Comparison of ENCODE assay signal across 12 cellular contexts in genomic region chr11:17406082-17406817, GRCh38. TPM values are rescaled to one million over a fixed set of nuclear protein-coding genes. Genes with fewer than 3 reads are reported as not detected.
DNase-seq lines count a peak whose midpoint lies in the region; ATAC-seq, FAIRE-seq and TF ChIP-seq lines count a peak whose summit lies in the region.
"Had no signal": no experiment of that assay in that cellular context is flagged by ENCODE, and none has a peak within 500 bp of the region (broad histone marks: within the 10 kb centered on the region; RNA-seq: fewer than 3 reads in every experiment).

No MANE protein-coding gene starts in this region.

- H3K27ac Mint-ChIP-seq in MCF 10A (ENCODE audit: low read depth, unreplicated experiment) (no peak overlapping the region), neural progenitor cell (no peak overlapping the region), natural killer cell (no peak overlapping the region)

- H4K91ac ChIP-seq in H1 (replicated peaks; ENCODE audit: insufficient read length, low read length), result no peak overlapping the region

- no peak overlapping the region for H3K4me2 ChIP-seq in H1 (ENCODE audit: insufficient read depth in 1 of 2, low read depth in 2 of 2, low read length in 2 of 2)
- H3K4me2 ChIP-seq in neural progenitor cell, result no peak overlapping the region
- H3K4me2 ChIP-seq: smooth muscle cell had no signal

- TF ChIP-seq EP300 in H1 (IDR thresholded peaks at IDR 0.05; ENCODE audit: borderline replicate concordance in 1 of 2, low read depth in 2 of 2, low read length in 2 of 2), result no peak

- no peaks in the 10 kb centered on the region for H3K36me3 Mint-ChIP-seq in MCF 10A (ENCODE audit: insufficient read depth, unreplicated experiment)
- no peaks in the 10 kb centered on the region for H3K36me3 Mint-ChIP-seq in neural progenitor cell
- no peaks in the 10 kb centered on the region for H3K36me3 Mint-ChIP-seq in natural killer cell

- H3K36me3 ChIP-seq in breast epithelium (no peaks in the 10 kb centered on the region), H1 (ENCODE audit: control insufficient read depth in 2 of 4, insufficient read depth in 4 of 4, low read length in 3 of 4) (no peaks in the 10 kb centered on the region), neural progenitor cell (no peaks in the 10 kb centered on the region), upper lobe of right lung (no peaks in the 10 kb centered on the region)
- H3K36me3 ChIP-seq: colonic mucosa had no signal

- ATAC-seq in upper lobe of right lung (peak; percentile 58), natural killer cell (no peak)

- H3K4me1 ChIP-seq in breast epithelium, result peaks cover 2 to 15% of the 10 kb centered on the region in 2 donors
- H3K4me1 ChIP-seq in H1 (replicated peaks in 1 of 4; ENCODE audit: control insufficient read depth in 3 of 4, insufficient read depth in 4 of 4, low read length in 3 of 4), result no peaks in the 10 kb centered on the region
- peaks cover 6% of the 10 kb centered on the region for H3K4me1 ChIP-seq in neural progenitor cell
- peaks cover 13% of the 10 kb centered on the region for H3K4me1 ChIP-seq in upper lobe of right lung
- H3K4me1 ChIP-seq: colonic mucosa had no signal

- POLR2A ChIA-PET in MCF 10A (lab: Yijun Ruan, JAX), result interaction anchor here (0.9 kb wide), 1 partner anchor 14 kb away, joined by 3 read pairs; no protein-coding TSS in a partner anchor
- POLR2A ChIA-PET in H1 (lab: Charles Lee; ENCODE audit: partially characterized antibody), result interaction anchor here (0.9 to 1.4 kb wide), 2 partner anchors 14 to 21 kb away, joined by 3 read pairs; no protein-coding TSS in a partner anchor

- H3K9me3 ChIP-seq in breast epithelium (no peaks in the 10 kb centered on the region), H1 (ENCODE audit: insufficient read depth in 2 of 2, low read depth in 1 of 2, low read length in 1 of 2) (no peaks in the 10 kb centered on the region), neural progenitor cell (ENCODE audit: low read depth) (no peaks in the 10 kb centered on the region), upper lobe of right lung (no peaks in the 10 kb centered on the region)
- H3K9me3 ChIP-seq: colonic mucosa had no signal

- H3K18ac ChIP-seq in H1 (ENCODE audit: extremely low read depth, low read length), result 0 out of 2 replicates have a peak overlapping the region, but pooled peaks have one; percentile 1

- H3K9ac ChIP-seq in H1 (replicated peaks in 1 of 4; ENCODE audit: extremely low read depth in 1 of 4, low read depth in 3 of 4, low read length in 3 of 4), result no peak overlapping the region; a peak in 1 of 7 replicates
- no peak overlapping the region for H3K9ac ChIP-seq in neural progenitor cell

- no peak overlapping the region for H2BK15ac ChIP-seq in H1 (ENCODE audit: low read length)

- no peak overlapping the region for H3K4me3 ChIP-seq in breast epithelium
- no peak overlapping the region for H3K4me3 ChIP-seq in H1 (ENCODE audit: extremely low read depth in 1 of 4, insufficient read depth in 2 of 4, low read depth in 3 of 4, low read length in 4 of 4)
- no peak overlapping the region for H3K4me3 ChIP-seq in neural progenitor cell
- H3K4me3 ChIP-seq in upper lobe of right lung, result no peak overlapping the region
- H3K4me3 ChIP-seq: colonic mucosa, GM12878, smooth muscle cell had no signal

- no peaks in the 10 kb centered on the region for H3K27me3 Mint-ChIP-seq in MCF 10A (ENCODE audit: insufficient read depth, unreplicated experiment)
- peaks cover 6% of the 10 kb centered on the region for H3K27me3 Mint-ChIP-seq in neural progenitor cell (ENCODE audit: insufficient read depth, low read depth)
- H3K27me3 Mint-ChIP-seq in natural killer cell (ENCODE audit: low read depth in 2 of 2), result peaks cover 0 to 3% of the 10 kb centered on the region in 2 donors

- H3K4me1 Mint-ChIP-seq in MCF 10A (ENCODE audit: insufficient read depth, unreplicated experiment) (no peaks in the 10 kb centered on the region), neural progenitor cell (no peaks in the 10 kb centered on the region), natural killer cell (no peaks in the 10 kb centered on the region)

- H2BK5ac ChIP-seq in H1 (ENCODE audit: low read depth, low read length), result no peak overlapping the region

- H4K20me1 ChIP-seq in H1 (replicated peaks in 1 of 2; ENCODE audit: control insufficient read depth in 1 of 2, insufficient read depth in 2 of 2, low read length in 2 of 2), result no peaks in the 10 kb centered on the region
- H4K20me1 ChIP-seq in neural progenitor cell (ENCODE audit: low read depth), result no peaks in the 10 kb centered on the region

- FAIRE-seq in H1 (lab: Jason Lieb, UNC), result no peak
- FAIRE-seq: GM12878 had no signal

- DNase-seq in breast epithelium (ENCODE audit: low spot score in 2 of 2) (no peak), MCF 10A (ENCODE audit: unreplicated experiment) (no peak), H1 (ENCODE audit: low read depth in 1 of 2, low spot score in 2 of 2) (no peak), neural progenitor cell (ENCODE audit: low spot score) (no peak), upper lobe of right lung (peak; percentile 65), cerebellum (ENCODE audit: low spot score) (no peak), anterior cingulate cortex (lab: John Stamatoyannopoulos, UW) (no peak), natural killer cell (no peak)
- DNase-seq: activated effector memory CD4-positive, alpha-beta T cell treated with Interleukin-2 at 50 U/mL for 16 hours had no signal

- WGBS in H1 (ENCODE audit: extremely low coverage in 1 of 2, insufficient coverage in 1 of 2, insufficient read length in 1 of 2, insufficient replicate concordance in 2 of 2, low coverage in 1 of 2, low lambda C conversion rate in 2 of 2, missing lambda C conversion rate in 1 of 2), 2 experiments, result 90% methylated on average over 8 of the region's 8 CpGs; no CpG with 5 or more reads in 1 of the 2 experiments

- 0 out of 2 replicates have a peak overlapping the region, but pooled peaks have one; percentile 23 for H2BK12ac ChIP-seq in H1 (ENCODE audit: low read depth, low read length)

- no peak overlapping the region; the same call in 1 of the 2 replicates for H2AK5ac ChIP-seq in H1 (ENCODE audit: low read depth, low read length)

- H3K79me2 ChIP-seq in H1 (ENCODE audit: control insufficient read depth in 1 of 2, insufficient read depth in 2 of 2, low read length in 2 of 2), result no peaks in the 10 kb centered on the region
- H3K79me2 ChIP-seq in neural progenitor cell (ENCODE audit: low read depth), result no peaks in the 10 kb centered on the region

- no peak overlapping the region for H3K23ac ChIP-seq in H1 (ENCODE audit: insufficient read length)

- intact Hi-C loops in breast epithelium (cut with DNase I; ENCODE audit: low total_unique reads), result no loop called here
- intact Hi-C loops in MCF 10A (cut with micrococcal nuclease), result no loop called here
- intact Hi-C loops in upper lobe of right lung (cut with DNase I), result no loop called here
- intact Hi-C loops in natural killer cell (cut with micrococcal nuclease), result no loop called here

- peaks cover under 1% of the 10 kb centered on the region for H3F3A ChIP-seq in neural progenitor cell (ENCODE audit: low read depth)

- TF ChIP-seq POLR2A in breast epithelium (IDR thresholded peaks at IDR 0.05) (no peak), H1 (IDR thresholded peaks at IDR 0.05; ENCODE audit: control extremely low read depth in 1 of 2, low read depth in 2 of 2, low read length in 2 of 2) (no peak)

- H3K27ac ChIP-seq in breast epithelium (peak overlapping the region; percentile 73 to 83), H1 (ENCODE audit: low read depth, low read length) (no peak overlapping the region), neural progenitor cell (no peak overlapping the region), upper lobe of right lung (peak overlapping the region; percentile 48)
- H3K27ac ChIP-seq: colonic mucosa had no signal

- H2BK20ac ChIP-seq in H1 (ENCODE audit: low read length), result no peak overlapping the region

- no peak for TF ChIP-seq RAD21 in H1 (IDR thresholded peaks at IDR 0.05 in 1 of 2, conservative IDR thresholded peaks at IDR 0.05 in 1 of 2; ENCODE audit: low read depth in 2 of 2, low read length in 2 of 2)

- no peak overlapping the region for H3K4ac ChIP-seq in H1 (replicated peaks; ENCODE audit: insufficient read length, low read depth, low read length)

- no peaks in the 10 kb centered on the region for H3K27me3 ChIP-seq in breast epithelium
- H3K27me3 ChIP-seq in H1 (replicated peaks in 1 of 4; ENCODE audit: control insufficient read depth in 3 of 4, extremely low read depth in 1 of 4, insufficient read depth in 3 of 4, low read length in 3 of 4), result no peaks in the 10 kb centered on the region
- H3K27me3 ChIP-seq in neural progenitor cell, result no peaks in the 10 kb centered on the region
- H3K27me3 ChIP-seq in upper lobe of right lung, result no peaks in the 10 kb centered on the region
- H3K27me3 ChIP-seq: colonic mucosa had no signal

- 0 out of 2 replicates have a peak overlapping the region, but pooled peaks have one; percentile 3 for H2AFZ ChIP-seq in H1 (ENCODE audit: low read length)
- H2AFZ ChIP-seq in neural progenitor cell (replicated peaks), result peak overlapping the region; percentile 80

- TF ChIP-seq CTCF in breast epithelium (IDR thresholded peaks at IDR 0.05) (no peak), MCF 10A (IDR thresholded peaks at IDR 0.05; ENCODE audit: unreplicated experiment) (no peak), H1 (IDR thresholded peaks at IDR 0.05; ENCODE audit: control extremely low read depth in 1 of 3, insufficient read depth in 1 of 3, low read depth in 1 of 3, low read length in 3 of 3) (no peak), neural progenitor cell (IDR thresholded peaks at IDR 0.05) (no peak), upper lobe of right lung (IDR thresholded peaks at IDR 0.05) (no peak), natural killer cell (IDR thresholded peaks at IDR 0.05) (no peak)

- no peak overlapping the region for H4K5ac ChIP-seq in H1 (ENCODE audit: insufficient read length, low read depth, low read length)

- no peak overlapping the region for H3K14ac ChIP-seq in H1 (ENCODE audit: insufficient read length)

- no peak overlapping the region for H2BK120ac ChIP-seq in H1 (replicated peaks; ENCODE audit: low read depth, low read length)

- H3K9me3 Mint-ChIP-seq in MCF 10A (ENCODE audit: unreplicated experiment) (no peaks in the 10 kb centered on the region), neural progenitor cell (no peaks in the 10 kb centered on the region), natural killer cell (no peaks in the 10 kb centered on the region)

- H4K8ac ChIP-seq in H1 (ENCODE audit: extremely low read depth, insufficient read depth, low read length), result no peak overlapping the region

- CTCF ChIA-PET in MCF 10A (lab: Yijun Ruan, JAX), result interaction anchor here (0.6 to 1.8 kb wide), 4 partner anchors 22 to 176 kb away, joined by 3 to 6 read pairs (median 3); no protein-coding TSS in a partner anchor
- CTCF ChIA-PET in H1 (lab: Charles Lee; ENCODE audit: partially characterized antibody), result interaction anchor here (0.9 to 38.8 kb wide), 16 partner anchors 9 to 106 kb away, joined by 3 to 1414 read pairs (median 5); partner anchors contain the start of genes ABCC8 and KCNJ11

- H3K4me3 Mint-ChIP-seq in MCF 10A (ENCODE audit: unreplicated experiment), result no peak overlapping the region
- H3K4me3 Mint-ChIP-seq in neural progenitor cell, result no peak overlapping the region
- H3K4me3 Mint-ChIP-seq in natural killer cell, result no peak overlapping the region

- no peaks in the 10 kb centered on the region for H3K23me2 ChIP-seq in H1 (ENCODE audit: low read depth, low read length)

- no peaks in the 10 kb centered on the region for H3K79me1 ChIP-seq in H1 (ENCODE audit: low read depth, low read length)

- no peak overlapping the region for H3K56ac ChIP-seq in H1 (replicated peaks; ENCODE audit: insufficient read length, low read depth, low read length)

- BruUV-seq in MCF 10A (replicated peaks; lab: Mats Ljungman, UMichigan), result no TSS peak

RNA-seq across cellular contexts. Expression of gene KCNJ11, which starts 17.8 kb away (rescaled TPM):
- 1 to 10 TPM in 2 of 3 donors, under 1 TPM in 1; 0.80 to 5.0 (median 4.9) TPM for total RNA-seq in breast epithelium
- total RNA-seq in MCF 10A (2022), result 0.54 TPM in 1 of 2 replicates, not detected in the other
- total RNA-seq in H1 (2021; fragmentation: NEBNext Ultra II Directional; extraction: Animal tissue kit (Norgen Biotek cat#: 25700)), result 6.3 and 8.3 TPM in 2 replicates
- polyA plus RNA-seq in H1 (2011; rRNA removed), result 3.8 and 6.5 TPM in 2 replicates
- polyA plus RNA-seq in H1 (2011; cell fraction: cytosol; rRNA removed), result 6.6 TPM
- 6.2 TPM for polyA plus RNA-seq in H1 (2011; cell fraction: nucleus; rRNA removed)
- 5.3 to 11.5 TPM (median 8.7 TPM) in 4 replicates for polyA plus RNA-seq in H1 (2012, experiment 1 of 2)
- 4.7 TPM for polyA plus RNA-seq in H1 (2012, experiment 2 of 2)
- polyA plus RNA-seq in H1 (2013, experiment 1 of 2), result 2.4 TPM
- 2.6 TPM for polyA plus RNA-seq in H1 (2013, experiment 2 of 2)
- 8.1 and 10.1 TPM in 2 replicates for polyA minus RNA-seq in H1 (2011; rRNA and poly(A)+ RNA removed)
- polyA minus RNA-seq in H1 (2011; cell fraction: cytosol; rRNA and poly(A)+ RNA removed), result 12.1 TPM
- polyA minus RNA-seq in H1 (2011; cell fraction: nucleus; rRNA and poly(A)+ RNA removed), result 5.4 TPM
- total RNA-seq in neural progenitor cell (ENCODE audit: low replicate concordance), result 1.9 and 5.0 TPM in 2 replicates
- 6.3 TPM for total RNA-seq in upper lobe of right lung
- total RNA-seq in cerebellum, result 10.9 TPM
- total RNA-seq in natural killer cell, result under 1 TPM in 1 of 3 donors, not detected in 2; 1.00 TPM
- total RNA-seq: smooth muscle cell had no signal
- polyA plus RNA-seq: smooth muscle cell had no signal

RNA-seq across cellular contexts. Expression of gene NCR3LG1, which starts 54.6 kb away (rescaled TPM):
- total RNA-seq in breast epithelium (1 to 10 TPM; 2.9 to 5.0 (median 4.3) TPM), MCF 10A (2022) (13.6 and 14.2 TPM in 2 replicates), neural progenitor cell (ENCODE audit: low replicate concordance) (0.39 and 0.74 TPM in 2 replicates), upper lobe of right lung (5.6 TPM), cerebellum (9.1 TPM), natural killer cell (10 to 100 TPM in 1 of 3 donors, 1 to 10 TPM in 2; 6.3 to 10.1 (median 9.7) TPM)
- total RNA-seq in H1 (2021; fragmentation: NEBNext Ultra II Directional; extraction: Animal tissue kit (Norgen Biotek cat#: 25700)), result 1.7 and 1.9 TPM in 2 replicates
- polyA plus RNA-seq in H1 (2011; rRNA removed), result 0.49 and 0.68 TPM in 2 replicates
- polyA plus RNA-seq in H1 (2011; cell fraction: cytosol; rRNA removed), result 0.52 TPM
- polyA plus RNA-seq in H1 (2011; cell fraction: nucleus; rRNA removed), result 1.6 TPM
- 0.74 to 1.1 TPM (median 0.81 TPM) in 4 replicates for polyA plus RNA-seq in H1 (2012, experiment 1 of 2)
- polyA plus RNA-seq in H1 (2012, experiment 2 of 2), result 0.05 TPM
- 2.2 TPM for polyA plus RNA-seq in H1 (2013, experiment 1 of 2)
- 2.1 TPM for polyA plus RNA-seq in H1 (2013, experiment 2 of 2)
- 2.1 and 4.1 TPM in 2 replicates for polyA minus RNA-seq in H1 (2011; rRNA and poly(A)+ RNA removed)
- 1.1 TPM for polyA minus RNA-seq in H1 (2011; cell fraction: cytosol; rRNA and poly(A)+ RNA removed)
- polyA minus RNA-seq in H1 (2011; cell fraction: nucleus; rRNA and poly(A)+ RNA removed), result 4.0 TPM

Comparison
In these comparisons a context has a peak if more than half of its experiments do, and no peak if none do; other contexts are left out.
1. H3K27ac ChIP-seq: peak in breast epithelium (2 of 2) and upper lobe of right lung (single experiment); none in H1 (single experiment) and neural progenitor cell (single experiment).